Comparison of ENCODE assay signal across 1 cellular context in genomic region chr20:57473246-57474042, GRCh38.
TF ChIP-seq lines count a peak whose summit lies in the region.

No MANE protein-coding gene starts in this region.

TF ChIP-seq in SK-N-SH, 30 proteins besides CTCF, POLR2A, EP300 and RAD21 (continued from another document):
- TF ChIP-seq USF1 (IDR thresholded peaks at IDR 0.05; ENCODE audit: borderline replicate concordance, low read depth): no peak
- TF ChIP-seq MXI1 (IDR thresholded peaks at IDR 0.05; ENCODE audit: low read depth, low read length): no peak
- TF ChIP-seq ZBTB33 (IDR thresholded peaks at IDR 0.05; ENCODE audit: borderline replicate concordance, low read depth): no peak
- no peak for TF ChIP-seq SMC3 (IDR thresholded peaks at IDR 0.05; ENCODE audit: low read depth, low read length)
TF ChIP-seq in SK-N-SH: peak in this region for 0.
